ENCODE assay signal across 25 cellular contexts in genomic region chr12:108210001-108210400, GRCh38.
"Had no signal": no experiment of that assay in that cellular context is flagged by ENCODE, and none has a peak within 500 bp of the region (broad histone marks: within the 10 kb centered on the region; RNA-seq: fewer than 3 reads in every experiment).

No MANE protein-coding gene starts in this region.

- H3K4me3 Mint-ChIP-seq: IgD-negative memory B cell, T-cell had no signal

- H3K4me1 Mint-ChIP-seq: T-cell had no signal

- H3K9me3 ChIP-seq: SK-N-SH had no signal

- H3K9me3 Mint-ChIP-seq: T-cell had no signal

- H3K36me3 Mint-ChIP-seq: T-cell had no signal

- H3K4me3 ChIP-seq: K562 had no signal

- H3K27ac ChIP-seq: HL-60, KMS-11, RWPE1 had no signal

- H3K27ac Mint-ChIP-seq: T-cell had no signal

- DNase-seq: Kasumi-1; MM.1S; NCI-H1092 treated with DMSO at 0.1 percent for 48 hours; NCI-H1436; NCI-H187; NCI-H2029; NCI-H2081 treated with DMSO at 0.1 percent for 48 hours; NCI-H2171; NCI-H226; NCI-H446; NCI-H510A; NCI-H524 treated with DMSO at 0.1 percent for 48 hours; NCI-H748 treated with DMSO at 0.1 percent for 48 hours; NK-92 treated with Interleukin-12 subunit alpha and Interleukin-12 subunit beta, amount 100 ng/mL, for 24 hours; PC-3; SHP77; SK-N-SH; SW 1271; T-cell had no signal

- H3K4me2 ChIP-seq: KMS-11, SK-N-SH had no signal

- ATAC-seq: K562, Panc1, PC-3, T-cell had no signal

- H3K9ac ChIP-seq: KMS-11, SK-N-SH had no signal
